ENCODE assay signal across 28 cellular contexts in genomic region chr2:11213090-11213638, GRCh38. TPM values are rescaled to one million over a fixed set of nuclear protein-coding genes. Genes with fewer than 3 reads are reported as not detected.
DNase-seq lines count a peak whose midpoint lies in the region; TF ChIP-seq lines count a peak whose summit lies in the region.
"Had no signal": no experiment of that assay in that cellular context is flagged by ENCODE, and none has a peak within 500 bp of the region (broad histone marks: within the 10 kb centered on the region; RNA-seq: fewer than 3 reads in every experiment).

No MANE protein-coding gene starts in this region.

- H4K20me1 ChIP-seq in PC-9 (ENCODE audit: insufficient read depth), result no peaks in the 10 kb centered on the region; the same call in 1 of the 2 replicates

- no peak overlapping the region for H2AFZ ChIP-seq in PC-9
- H2AFZ ChIP-seq: GM23338 had no signal

- H3K4me3 ChIP-seq in fibroblast of pulmonary artery (replicated peaks; ENCODE audit: low read depth, low read length) (no peak overlapping the region), suprapubic skin (no peak overlapping the region), PC-9 (no peak overlapping the region)
- H3K4me3 ChIP-seq: dorsolateral prefrontal cortex, GM23338, SJSA1, spleen, thoracic aorta had no signal

- H3K4me1 Mint-ChIP-seq in activated naive CD4-positive, alpha-beta T cell treated with anti-CD3 and anti-CD28 coated beads, Interleukin-2, amount 50 U/mL, for 24 hours, result no peaks in the 10 kb centered on the region
- no peaks in the 10 kb centered on the region for H3K4me1 Mint-ChIP-seq in activated naive CD4-positive, alpha-beta T cell treated with anti-CD3 and anti-CD28 coated beads for 36 hours (ENCODE audit: low read depth)
- H3K4me1 Mint-ChIP-seq: GM23338, memory B cell, natural killer cell had no signal

- H3K27me3 Mint-ChIP-seq in activated naive CD4-positive, alpha-beta T cell treated with anti-CD3 and anti-CD28 coated beads, Interleukin-2, amount 50 U/mL, for 24 hours, result no peaks in the 10 kb centered on the region
- no peaks in the 10 kb centered on the region for H3K27me3 Mint-ChIP-seq in activated naive CD4-positive, alpha-beta T cell treated with anti-CD3 and anti-CD28 coated beads for 36 hours (ENCODE audit: low read depth)
- H3K27me3 Mint-ChIP-seq: activated CD8-positive, alpha-beta T cell treated with anti-CD3 and anti-CD28 coated beads for 36 hours; memory B cell had no signal

- no peaks in the 10 kb centered on the region; the same call in 1 of the 2 replicates for H3F3A ChIP-seq in PC-9 (ENCODE audit: insufficient read depth, low read depth)

- H3K9me2 ChIP-seq in PC-9 (ENCODE audit: insufficient read depth), result no peaks in the 10 kb centered on the region

- H3K9me3 ChIP-seq in suprapubic skin (no peaks in the 10 kb centered on the region), PC-9 (ENCODE audit: insufficient read depth, low read depth) (no peaks in the 10 kb centered on the region)
- H3K9me3 ChIP-seq: SJSA1, spleen, thoracic aorta had no signal

- no peak overlapping the region for H3K4me3 Mint-ChIP-seq in activated naive CD4-positive, alpha-beta T cell treated with anti-CD3 and anti-CD28 coated beads, Interleukin-2, amount 50 U/mL, for 24 hours
- no peak overlapping the region for H3K4me3 Mint-ChIP-seq in activated naive CD4-positive, alpha-beta T cell treated with anti-CD3 and anti-CD28 coated beads for 36 hours
- H3K4me3 Mint-ChIP-seq: activated CD8-positive, alpha-beta T cell treated with anti-CD3 and anti-CD28 coated beads for 36 hours; activated T-cell treated with anti-CD3 and anti-CD28 coated beads, Interleukin-2, amount 50 U/mL, for 4 hours; GM23338; memory B cell; natural killer cell had no signal

- TF ChIP-seq EP300 in suprapubic skin (IDR thresholded peaks at IDR 0.05), result no peak

- no peaks in the 10 kb centered on the region for H3K79me2 ChIP-seq in PC-9 (ENCODE audit: low read depth)

- H3K4me2 ChIP-seq in PC-9, result no peak overlapping the region
- H3K4me2 ChIP-seq: GM23338, KMS-11 had no signal

- CTCF ChIA-PET in activated naive CD4-positive, alpha-beta T cell treated with anti-CD3 and anti-CD28 coated beads for 36 hours (lab: Charles Lee), result no interaction called here
- CTCF ChIA-PET in PC-9 (lab: Charles Lee), result no interaction called here

- no peak for TF ChIP-seq POLR2A in suprapubic skin (IDR thresholded peaks at IDR 0.05)

- BruUV-seq in PC-9 (replicated peaks; lab: Mats Ljungman, UMichigan), result no TSS peak

- peak overlapping the region; percentile 31 for H3K27ac Mint-ChIP-seq in activated naive CD4-positive, alpha-beta T cell treated with anti-CD3 and anti-CD28 coated beads, Interleukin-2, amount 50 U/mL, for 24 hours
- no peak overlapping the region for H3K27ac Mint-ChIP-seq in activated naive CD4-positive, alpha-beta T cell treated with anti-CD3 and anti-CD28 coated beads for 36 hours
- H3K27ac Mint-ChIP-seq: activated CD8-positive, alpha-beta T cell treated with anti-CD3 and anti-CD28 coated beads for 36 hours; activated naive CD4-positive, alpha-beta T cell treated with anti-CD3 and anti-CD28 coated beads, Interleukin-2, amount 50 U/mL, for 72 hours; GM23338; memory B cell; natural killer cell had no signal

- TF ChIP-seq CTCF in fibroblast of pulmonary artery (IDR thresholded peaks at IDR 0.05; ENCODE audit: low read length, missing control alignments) (no peak), suprapubic skin (IDR thresholded peaks at IDR 0.05) (no peak), PC-9 (conservative IDR thresholded peaks at IDR 0.05) (no peak)

- no peak overlapping the region for H3K27ac ChIP-seq in suprapubic skin
- H3K27ac ChIP-seq in PC-9, result no peak overlapping the region
- H3K27ac ChIP-seq: 22Rv1, dorsolateral prefrontal cortex, epithelial cell of prostate, HL-60, KMS-11, SJSA1, spleen, thoracic aorta had no signal

- POLR2A ChIA-PET in PC-9 (lab: Charles Lee; ENCODE audit: unreplicated experiment), result no interaction called here

- DNase-seq in activated naive CD4-positive, alpha-beta T cell treated with anti-CD3 and anti-CD28 coated beads for 36 hours, result no peak
- peak; percentile 67 for DNase-seq in RPMI7951 (ENCODE audit: low read depth)
- DNase-seq in fibroblast of pulmonary artery (ENCODE audit: low read depth), result peak; percentile 24
- DNase-seq in stromal cell of bone marrow (ENCODE audit: low read depth), result peak; percentile 22
- no peak for DNase-seq in C1 segment of cervical spinal cord (lab: John Stamatoyannopoulos, UW)
- DNase-seq in suprapubic skin (ENCODE audit: low spot score in 2 of 2), result no peak
- no peak for DNase-seq in PC-9
- DNase-seq: activated CD4-positive, CD25-positive, alpha-beta regulatory T cell; activated CD8-positive, alpha-beta T cell treated with anti-CD3 and anti-CD28 coated beads for 36 hours; activated T-cell treated with anti-CD3 and anti-CD28 coated beads, Interleukin-2, amount 50 U/mL, for 4 hours; DMS153; dorsolateral prefrontal cortex; head of caudate nucleus; natural killer cell; NCI-H1105; NCI-H2107; NCI-H526; spleen had no signal

- peaks cover 77% of the 10 kb centered on the region for H3K36me3 ChIP-seq in suprapubic skin
- H3K36me3 ChIP-seq in PC-9 (ENCODE audit: low read depth), result peaks cover 39% of the 10 kb centered on the region

- peaks cover 20% of the 10 kb centered on the region for H3K36me3 Mint-ChIP-seq in activated naive CD4-positive, alpha-beta T cell treated with anti-CD3 and anti-CD28 coated beads, Interleukin-2, amount 50 U/mL, for 24 hours
- peaks cover 6% of the 10 kb centered on the region for H3K36me3 Mint-ChIP-seq in activated naive CD4-positive, alpha-beta T cell treated with anti-CD3 and anti-CD28 coated beads for 36 hours (ENCODE audit: low read depth)
- H3K36me3 Mint-ChIP-seq: natural killer cell had no signal

- 81% methylated on average over 5 of the region's 5 CpGs for WGBS in suprapubic skin

- H3K4me1 ChIP-seq in suprapubic skin, result no peaks in the 10 kb centered on the region
- H3K4me1 ChIP-seq in PC-9 (replicated peaks; ENCODE audit: insufficient read depth), result no peaks in the 10 kb centered on the region
- H3K4me1 ChIP-seq: spleen had no signal

- intact Hi-C loops in activated naive CD4-positive, alpha-beta T cell treated with anti-CD3 and anti-CD28 coated beads for 36 hours (cut with micrococcal nuclease), result no loop called here
- intact Hi-C loops in PC-9 (cut with micrococcal nuclease; ENCODE audit: unreplicated experiment), result no loop called here

- no peaks in the 10 kb centered on the region for H3K27me3 ChIP-seq in suprapubic skin
- no peaks in the 10 kb centered on the region for H3K27me3 ChIP-seq in PC-9 (ENCODE audit: insufficient read depth, low read depth)
- H3K27me3 ChIP-seq: dorsolateral prefrontal cortex, SJSA1, spleen had no signal

- no peaks in the 10 kb centered on the region for H3K9me3 Mint-ChIP-seq in activated naive CD4-positive, alpha-beta T cell treated with anti-CD3 and anti-CD28 coated beads, Interleukin-2, amount 50 U/mL, for 24 hours
- no peaks in the 10 kb centered on the region for H3K9me3 Mint-ChIP-seq in activated naive CD4-positive, alpha-beta T cell treated with anti-CD3 and anti-CD28 coated beads for 36 hours
- H3K9me3 Mint-ChIP-seq: activated CD8-positive, alpha-beta T cell treated with anti-CD3 and anti-CD28 coated beads for 36 hours; activated naive CD4-positive, alpha-beta T cell treated with anti-CD3 and anti-CD28 coated beads, Interleukin-2, amount 50 U/mL, for 72 hours; activated T-cell treated with anti-CD3 and anti-CD28 coated beads, Interleukin-2, amount 50 U/mL, for 4 hours; GM23338; memory B cell; natural killer cell had no signal

RNA-seq across cellular contexts. Expression of gene SLC66A3, which starts 57.9 kb away (rescaled TPM):
- 10 to 100 TPM; 10.1 to 11.0 TPM for total RNA-seq in activated naive CD4-positive, alpha-beta T cell treated with anti-CD3 and anti-CD28 coated beads for 36 hours
- total RNA-seq in RPMI7951 (2014; rRNA removed; shearing (Covaris generic)), result 34.5 and 41.3 TPM in 2 replicates
- total RNA-seq in suprapubic skin (100 to 1,000 TPM in 1 of 4 donors, 10 to 100 TPM in 3; 30.3 to 101 (median 39.7) TPM), PC-9 (2021) (11.9 and 17.4 TPM in 2 replicates)

Comparison
In these comparisons a context has a peak if more than half of its experiments do, and no peak if none do; other contexts are left out.
1. DNase-seq: peak in RPMI7951 (single experiment), fibroblast of pulmonary artery (single experiment) and stromal cell of bone marrow (single experiment); none in activated naive CD4-positive, alpha-beta T cell treated with anti-CD3 and anti-CD28 coated beads for 36 hours (single experiment), C1 segment of cervical spinal cord (0 of 14), suprapubic skin (0 of 2) and PC-9 (0 of 2).